In genomic region chr4:37561803-37562207, GRCh38 we compare ENCODE assay signal across 11 cellular contexts.
DNase-seq lines count a peak whose midpoint lies in the region; ATAC-seq, FAIRE-seq and TF ChIP-seq lines count a peak whose summit lies in the region.
"Had no signal": no experiment of that assay in that cellular context is flagged by ENCODE, and none has a peak within 500 bp of the region (broad histone marks: within the 10 kb centered on the region; RNA-seq: fewer than 3 reads in every experiment).

No MANE protein-coding gene starts in this region.

- DNase-seq in COLO829 (ENCODE audit: low spot score) (peak; percentile 35), astrocyte (ENCODE audit: low read depth) (peak; percentile 91), heart left ventricle (no peak), C1 segment of cervical spinal cord (lab: John Stamatoyannopoulos, UW) (no peak), GDM1 (lab: John Stamatoyannopoulos, UW) (no peak)
- DNase-seq in naive thymus-derived CD8-positive, alpha-beta T cell: no peak
- DNase-seq: stimulated activated CD4-positive, alpha-beta T cell treated with anti-CD3 and anti-CD28 coated beads, Interleukin-4, amount 100 ng/mL, for 1 hour had no signal

- H3K4me3 Mint-ChIP-seq in astrocyte (ENCODE audit: unreplicated experiment): no peak overlapping the region
- no peak overlapping the region for H3K4me3 Mint-ChIP-seq in naive thymus-derived CD8-positive, alpha-beta T cell
- H3K4me3 Mint-ChIP-seq: memory B cell had no signal

- H3K79me2 ChIP-seq in astrocyte (ENCODE audit: insufficient read depth, low read length): no peaks in the 10 kb centered on the region

- no peak for TF ChIP-seq POLR2A in heart left ventricle (IDR thresholded peaks at IDR 0.05)

- no peak for TF ChIP-seq CTCF in astrocyte (IDR thresholded peaks at IDR 0.05; ENCODE audit: insufficient read depth, low read depth, low read length)
- no peak for TF ChIP-seq CTCF in heart left ventricle (IDR thresholded peaks at IDR 0.05)

- POLR2A ChIA-PET in naive thymus-derived CD8-positive, alpha-beta T cell (lab: Charles Lee): no interaction called here

- peaks cover 11% of the 10 kb centered on the region for H3K4me1 Mint-ChIP-seq in astrocyte (ENCODE audit: low read depth, unreplicated experiment)
- H3K4me1 Mint-ChIP-seq in naive thymus-derived CD8-positive, alpha-beta T cell: no peaks in the 10 kb centered on the region
- H3K4me1 Mint-ChIP-seq: memory B cell had no signal

- H3K4me2 ChIP-seq in astrocyte (ENCODE audit: low read length): no peak overlapping the region

- H2AFZ ChIP-seq in astrocyte (ENCODE audit: low read depth, low read length): no peak overlapping the region

- H3K9ac ChIP-seq in astrocyte (ENCODE audit: low read length): no peak overlapping the region

- peaks cover 4% of the 10 kb centered on the region for H3K9me3 Mint-ChIP-seq in astrocyte (ENCODE audit: unreplicated experiment)
- H3K9me3 Mint-ChIP-seq in naive thymus-derived CD8-positive, alpha-beta T cell: peaks cover 0 to 7% (median 0%) of the 10 kb centered on the region in 9 donors
- H3K9me3 Mint-ChIP-seq: memory B cell had no signal

- FAIRE-seq in astrocyte (lab: Jason Lieb, UNC): no peak

- H3K36me3 ChIP-seq in astrocyte (ENCODE audit: insufficient read depth, low read length) (no peaks in the 10 kb centered on the region), heart left ventricle (no peaks in the 10 kb centered on the region)
- H3K36me3 ChIP-seq: ascending aorta had no signal

- H3K27ac Mint-ChIP-seq in astrocyte (ENCODE audit: unreplicated experiment): no peak overlapping the region
- H3K27ac Mint-ChIP-seq in naive thymus-derived CD8-positive, alpha-beta T cell: no peak overlapping the region
- H3K27ac Mint-ChIP-seq: memory B cell had no signal

- H3K27me3 Mint-ChIP-seq in astrocyte (ENCODE audit: low read depth, unreplicated experiment): no peaks in the 10 kb centered on the region
- H3K27me3 Mint-ChIP-seq in naive thymus-derived CD8-positive, alpha-beta T cell: peaks cover 0 to 5% (median 1%) of the 10 kb centered on the region in 5 donors

- WGBS in heart left ventricle, 4 donors: 0 to 25% (median 21%) methylated on average over 1 of the region's 1 CpG

- H3K27me3 ChIP-seq in astrocyte (ENCODE audit: insufficient read depth, low read length) (no peaks in the 10 kb centered on the region), heart left ventricle (no peaks in the 10 kb centered on the region)
- H3K27me3 ChIP-seq: ascending aorta had no signal

- no peaks in the 10 kb centered on the region for H4K20me1 ChIP-seq in astrocyte (ENCODE audit: insufficient read depth, low read length)

- H3K36me3 Mint-ChIP-seq in astrocyte (ENCODE audit: low read depth, unreplicated experiment): no peaks in the 10 kb centered on the region
- peaks cover 0 to 7% (median 3%) of the 10 kb centered on the region in 3 donors for H3K36me3 Mint-ChIP-seq in naive thymus-derived CD8-positive, alpha-beta T cell
- H3K36me3 Mint-ChIP-seq: memory B cell had no signal

- H3K4me3 ChIP-seq in astrocyte (ENCODE audit: insufficient read depth, low read depth, low read length) (no peak overlapping the region), heart left ventricle (no peak overlapping the region)
- H3K4me3 ChIP-seq: ascending aorta had no signal

- H3K9me3 ChIP-seq in astrocyte (ENCODE audit: insufficient read depth, low read depth, low read length) (no peaks in the 10 kb centered on the region), heart left ventricle (peaks cover 0 to 3% (median 0%) of the 10 kb centered on the region in 12 donors)
- H3K9me3 ChIP-seq: ascending aorta had no signal

- intact Hi-C loops in heart left ventricle (cut with DNase I): no loop called here

- ATAC-seq in GM19463 (IDR thresholded peaks at IDR 0.05; ENCODE audit: unreplicated experiment) (peak; percentile 92), HG03159 (IDR thresholded peaks at IDR 0.05; ENCODE audit: unreplicated experiment) (peak; percentile 97), heart left ventricle (no peak)
- no peak for ATAC-seq in naive thymus-derived CD8-positive, alpha-beta T cell

- no peaks in the 10 kb centered on the region for H3K4me1 ChIP-seq in astrocyte (ENCODE audit: insufficient read depth, low read length)
- no peaks in the 10 kb centered on the region for H3K4me1 ChIP-seq in heart left ventricle
- H3K4me1 ChIP-seq: ascending aorta had no signal

- no peak overlapping the region for H3K27ac ChIP-seq in astrocyte (ENCODE audit: low read depth, low read length)
- no peak overlapping the region for H3K27ac ChIP-seq in heart left ventricle
- H3K27ac ChIP-seq: ascending aorta had no signal

Comparison
In these comparisons a context has a peak if more than half of its experiments do, and no peak if none do; other contexts are left out.
1. DNase-seq: peak in COLO829 (single experiment) and astrocyte (single experiment); none in heart left ventricle (0 of 5), C1 segment of cervical spinal cord (0 of 14), GDM1 (single experiment) and naive thymus-derived CD8-positive, alpha-beta T cell (0 of 10).
2. ATAC-seq: peak in GM19463 (single experiment) and HG03159 (single experiment); none in heart left ventricle (0 of 4) and naive thymus-derived CD8-positive, alpha-beta T cell (0 of 2).